24 cellular contexts compared by ENCODE assay signal in genomic region chr13:26024558-26024957, GRCh38. TPM values are rescaled to one million over a fixed set of nuclear protein-coding genes. Genes with fewer than 3 reads are reported as not detected.
DNase-seq lines count a peak whose midpoint lies in the region; TF ChIP-seq lines count a peak whose summit lies in the region.
"Had no signal": no experiment of that assay in that cellular context is flagged by ENCODE, and none has a peak within 500 bp of the region (broad histone marks: within the 10 kb centered on the region; RNA-seq: fewer than 3 reads in every experiment).

No MANE protein-coding gene starts in this region.

- in situ Hi-C loops in Caki2 (cut with HindIII; ENCODE audit: low pct_unique_long_range_greater_than_20kb, low sequenced_read_pairs) (no loop called here), HAP-1 (cut with MboI; ENCODE audit: low sequenced_read_pairs) (no loop called here)

- peaks cover 18% of the 10 kb centered on the region for H3K4me1 ChIP-seq in HAP-1

- DNase-seq in Caki2 (ENCODE audit: low read depth) (peak; percentile 77), HAP-1 (ENCODE audit: low spot score in 2 of 2) (peak; percentile 16 to 59), choroid plexus epithelial cell (ENCODE audit: low read depth) (peak; percentile 54), nephron progenitor cell (no peak), GF-D8 (lab: John Stamatoyannopoulos, UW) (no peak), activated T-cell treated with anti-CD3 and anti-CD28 coated beads for 4 hours (no peak), RWPE1 (ENCODE audit: low spot score) (no peak)
- DNase-seq: activated B cell treated with CpG ODN at 0.5 μM for 24 hours; activated CD8-positive, alpha-beta T cell treated with anti-CD3 and anti-CD28 coated beads for 36 hours; activated naive CD4-positive, alpha-beta T cell treated with anti-CD3 and anti-CD28 coated beads, Interleukin-2, amount 10 ng/mL, durations not matched to agents 7 days and 5 days; activated T-cell treated with anti-CD3 and anti-CD28 coated beads, Interleukin-2, amount 50 U/mL, for 24 hours; CD4-positive, alpha-beta memory T cell; DND-41; mesendoderm; NCI-H1092 treated with DMSO at 0.1 percent for 48 hours; NCI-H2081 treated with DMSO at 0.1 percent for 48 hours; NCI-H526; OCI-M1; stimulated activated CD4-positive, alpha-beta T cell treated with anti-CD3 and anti-CD28 coated beads, Interleukin-4, amount 100 ng/mL, for 4 hours had no signal

- H3K36me3 Mint-ChIP-seq in nephron progenitor cell (ENCODE audit: low read depth): no peaks in the 10 kb centered on the region

- no peaks in the 10 kb centered on the region for H3K36me3 ChIP-seq in HAP-1 (replicated peaks)
- H3K36me3 ChIP-seq: prostate gland had no signal

- H3K27me3 ChIP-seq in HAP-1 (ENCODE audit: low read depth): no peaks in the 10 kb centered on the region

- POLR2A ChIA-PET in RWPE1 (lab: Yijun Ruan, JAX; ENCODE audit: low non-redundant PET): no interaction called here

- no peak for TF ChIP-seq CTCF in choroid plexus epithelial cell (conservative IDR thresholded peaks at IDR 0.05; ENCODE audit: low read depth, low read length)
- no peak for TF ChIP-seq CTCF in nephron progenitor cell (IDR thresholded peaks at IDR 0.05)
- no peak for TF ChIP-seq CTCF in RWPE1 (conservative IDR thresholded peaks at IDR 0.05; ENCODE audit: low read depth)

- H3K4me3 ChIP-seq in HAP-1 (no peak overlapping the region), choroid plexus epithelial cell (ENCODE audit: low read depth, low read length) (no peak overlapping the region)
- H3K4me3 ChIP-seq: prostate gland, smooth muscle cell had no signal

- H3K9me3 Mint-ChIP-seq in nephron progenitor cell: peaks cover under 1% of the 10 kb centered on the region
- H3K9me3 Mint-ChIP-seq: activated B cell treated with CpG ODN at 0.5 μM for 24 hours; activated naive CD4-positive, alpha-beta T cell treated with anti-CD3 and anti-CD28 coated beads, Interleukin-2, amount 10 ng/mL, durations not matched to agents 7 days and 5 days; activated T-cell treated with anti-CD3 and anti-CD28 coated beads, Interleukin-2, amount 50 U/mL, for 24 hours; CD4-positive, alpha-beta memory T cell; dendritic cell treated with granulocyte-macrophage colony-stimulating factor and Interleukin-4, amounts not matched to agents 40 ng/mL and 50 ng/mL, for 4 days; T-helper 2 cell treated with Interferon-gamma antibody and Interleukin-4, amounts not matched to agents 5 μg/mL and 100 μg/mL, for 36 hours had no signal

- H3K27ac Mint-ChIP-seq in nephron progenitor cell: peak overlapping the region; percentile 92
- H3K27ac Mint-ChIP-seq: activated B cell treated with CpG ODN at 0.5 μM for 24 hours; activated CD8-positive, alpha-beta T cell treated with anti-CD3 and anti-CD28 coated beads for 36 hours; activated naive CD4-positive, alpha-beta T cell treated with anti-CD3 and anti-CD28 coated beads, Interleukin-2, amount 10 ng/mL, durations not matched to agents 7 days and 5 days; activated T-cell treated with anti-CD3 and anti-CD28 coated beads, Interleukin-2, amount 50 U/mL, for 24 hours; dendritic cell treated with granulocyte-macrophage colony-stimulating factor and Interleukin-4, amounts not matched to agents 40 ng/mL and 50 ng/mL, for 4 days; T-helper 2 cell treated with Interferon-gamma antibody and Interleukin-4, amounts not matched to agents 5 μg/mL and 100 μg/mL, for 36 hours had no signal

- CTCF ChIA-PET in RWPE1 (lab: Yijun Ruan, JAX): no interaction called here

- no peaks in the 10 kb centered on the region for H3K9me3 ChIP-seq in HAP-1
- H3K9me3 ChIP-seq: prostate gland had no signal

- H3K4me1 Mint-ChIP-seq in nephron progenitor cell: peaks cover 94% of the 10 kb centered on the region
- H3K4me1 Mint-ChIP-seq: activated B cell treated with CpG ODN at 0.5 μM for 24 hours; activated naive CD4-positive, alpha-beta T cell treated with anti-CD3 and anti-CD28 coated beads, Interleukin-2, amount 10 ng/mL, durations not matched to agents 7 days and 5 days; CD4-positive, alpha-beta memory T cell had no signal

- H3K4me3 Mint-ChIP-seq in nephron progenitor cell: peak overlapping the region; percentile 55
- H3K4me3 Mint-ChIP-seq: activated B cell treated with CpG ODN at 0.5 μM for 24 hours; activated CD8-positive, alpha-beta T cell treated with anti-CD3 and anti-CD28 coated beads for 36 hours; activated naive CD4-positive, alpha-beta T cell treated with anti-CD3 and anti-CD28 coated beads, Interleukin-2, amount 10 ng/mL, durations not matched to agents 7 days and 5 days; activated T-cell treated with anti-CD3 and anti-CD28 coated beads, Interleukin-2, amount 50 U/mL, for 24 hours; CD4-positive, alpha-beta memory T cell; dendritic cell treated with granulocyte-macrophage colony-stimulating factor and Interleukin-4, amounts not matched to agents 40 ng/mL and 50 ng/mL, for 4 days; T-helper 2 cell treated with Interferon-gamma antibody and Interleukin-4, amounts not matched to agents 5 μg/mL and 100 μg/mL, for 36 hours had no signal

- no peak overlapping the region for H3K27ac ChIP-seq in RWPE1
- H3K27ac ChIP-seq: prostate gland had no signal

- H3K27me3 Mint-ChIP-seq in nephron progenitor cell (ENCODE audit: low read depth, poor library complexity): peaks cover 9% of the 10 kb centered on the region
- H3K27me3 Mint-ChIP-seq: activated CD8-positive, alpha-beta T cell treated with anti-CD3 and anti-CD28 coated beads for 36 hours; activated T-cell treated with anti-CD3 and anti-CD28 coated beads, Interleukin-2, amount 50 U/mL, for 24 hours had no signal

RNA-seq across cellular contexts. Expression of gene SHISA2, which starts 27.3 kb away (rescaled TPM):
- total RNA-seq in Caki2 (2014; rRNA removed; shearing (Covaris generic); ENCODE audit: low replicate concordance): 127 and 148 TPM in 2 replicates
- total RNA-seq: activated B cell treated with CpG ODN at 0.5 μM for 24 hours, fibroblast of villous mesenchyme had no signal

Comparison
In these comparisons a context has a peak if more than half of its experiments do, and no peak if none do; other contexts are left out.
1. DNase-seq: peak in Caki2 (single experiment), HAP-1 (2 of 2) and choroid plexus epithelial cell (single experiment); none in nephron progenitor cell (single experiment), GF-D8 (single experiment), activated T-cell treated with anti-CD3 and anti-CD28 coated beads for 4 hours (single experiment) and RWPE1 (single experiment).